Comparison of ENCODE assay signal across 14 cellular contexts in the genomic region with DNA sequence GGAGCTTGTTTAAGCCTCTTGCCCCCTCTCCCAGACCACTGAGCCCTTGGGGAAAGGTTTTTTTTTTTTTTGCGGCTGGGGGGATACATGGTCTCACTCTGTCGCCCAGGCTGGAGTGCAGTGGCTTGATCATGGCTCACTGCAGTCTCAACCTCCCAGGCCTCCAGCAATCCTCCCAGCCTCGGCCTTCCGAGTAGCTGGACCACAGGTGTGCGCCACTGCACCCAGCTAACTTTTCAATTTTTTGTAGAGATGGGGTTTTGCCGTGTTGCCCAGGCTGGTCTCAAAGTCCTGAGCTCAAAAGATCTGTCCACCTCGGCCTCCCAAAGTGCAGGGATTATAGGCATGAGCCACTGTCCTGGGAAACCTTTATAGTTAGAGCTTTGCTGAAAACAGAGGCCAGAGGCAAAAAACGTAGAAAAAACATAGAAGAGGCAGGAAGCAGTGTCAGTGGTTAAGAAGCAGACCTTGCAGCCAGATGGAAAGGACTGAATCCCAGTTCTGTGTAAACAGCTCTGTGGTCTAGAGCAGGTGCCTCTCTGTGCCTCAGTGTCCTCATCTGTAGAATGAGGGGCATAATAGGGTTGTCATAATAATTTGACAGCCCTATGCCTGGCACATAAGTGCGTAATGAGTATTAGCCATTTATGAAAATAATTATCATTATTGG. TPM values are rescaled to one million over a fixed set of nuclear protein-coding genes. Genes with fewer than 3 reads are reported as not detected.
DNase-seq lines count a peak whose midpoint lies in the region; ATAC-seq and TF ChIP-seq lines count a peak whose summit lies in the region.
"Had no signal": no experiment of that assay in that cellular context is flagged by ENCODE, and none has a peak within 500 bp of the region (broad histone marks: within the 10 kb centered on the region; RNA-seq: fewer than 3 reads in every experiment).

No MANE protein-coding gene starts in this region.

- H3K4me1 Mint-ChIP-seq in glutamatergic neuron (ENCODE audit: low read depth, unreplicated experiment) = peaks cover 51% of the 10 kb centered on the region

- H3K4me1 ChIP-seq in right atrium auricular region (peaks cover 0 to 38% of the 10 kb centered on the region in 2 donors), thyroid gland (peaks cover 66 to 81% of the 10 kb centered on the region in 2 donors)

- H3K9me3 ChIP-seq in right atrium auricular region (no peaks in the 10 kb centered on the region), thyroid gland (no peaks in the 10 kb centered on the region)

- no peaks in the 10 kb centered on the region for H3K27me3 ChIP-seq in right atrium auricular region
- H3K27me3 ChIP-seq in thyroid gland = no peaks in the 10 kb centered on the region

- H3K27ac Mint-ChIP-seq in glutamatergic neuron (ENCODE audit: unreplicated experiment) = no peak overlapping the region

- ATAC-seq in Right ventricle myocardium superior (ENCODE audit: poor library complexity) (no peak), HG03520 (IDR thresholded peaks at IDR 0.05; ENCODE audit: unreplicated experiment) (no peak)
- ATAC-seq: K562 had no signal

- intact Hi-C loops in Right ventricle myocardium superior (cut with DNase I) (no loop called here), thyroid gland (cut with DNase I) (no loop called here)

- TF ChIP-seq POLR2A in thyroid gland (IDR thresholded peaks at IDR 0.05) = no peak

- DNase-seq in right atrium auricular region (ENCODE audit: low spot score) (peak; percentile 1), Right ventricle myocardium superior (no peak), glutamatergic neuron (no peak), thyroid gland (no peak), NCI-H1694 (lab: John Stamatoyannopoulos, UW) (no peak), NCI-H2227 (lab: John Stamatoyannopoulos, UW; ENCODE audit: unreplicated experiment) (no peak)
- DNase-seq: endodermal cell, kidney, NCI-H1694 treated with DMSO at 0.1 percent for 48 hours, NCI-H69 had no signal

- H3K36me3 Mint-ChIP-seq in glutamatergic neuron (ENCODE audit: unreplicated experiment) = no peaks in the 10 kb centered on the region
- H3K36me3 Mint-ChIP-seq: brain had no signal

- TF ChIP-seq CTCF in right atrium auricular region (IDR thresholded peaks at IDR 0.05) (no peak), VCaP (conservative IDR thresholded peaks at IDR 0.05) (no peak), glutamatergic neuron (IDR thresholded peaks at IDR 0.05; ENCODE audit: partially characterized antibody, unreplicated experiment) (no peak), thyroid gland (IDR thresholded peaks at IDR 0.05) (no peak)

- H3K27ac ChIP-seq in right atrium auricular region = no peak overlapping the region
- H3K27ac ChIP-seq in VCaP = peak overlapping the region; percentile 80; the same call in 1 of the 2 replicates
- H3K27ac ChIP-seq in thyroid gland = peak overlapping the region in 2 of 3 donors; percentile 21 to 98

- no peak overlapping the region for H3K4me3 ChIP-seq in right atrium auricular region
- H3K4me3 ChIP-seq in thyroid gland (replicated peaks in 1 of 3) = no peak overlapping the region
- H3K4me3 ChIP-seq: K562 had no signal

- no peaks in the 10 kb centered on the region for H3K36me3 ChIP-seq in right atrium auricular region
- H3K36me3 ChIP-seq in thyroid gland = no peaks in the 10 kb centered on the region

- H3K4me3 Mint-ChIP-seq in glutamatergic neuron (ENCODE audit: unreplicated experiment) = peak overlapping the region; percentile 30
- H3K4me3 Mint-ChIP-seq: brain, endodermal cell had no signal

- H3K27me3 Mint-ChIP-seq in glutamatergic neuron (ENCODE audit: unreplicated experiment) = peaks cover 5% of the 10 kb centered on the region

- WGBS in thyroid gland, 2 donors = 84 to 89% methylated on average over 9 of the region's 9 CpGs

- peaks cover 8% of the 10 kb centered on the region for H3K9me3 Mint-ChIP-seq in glutamatergic neuron (ENCODE audit: unreplicated experiment)
- H3K9me3 Mint-ChIP-seq: endodermal cell had no signal

RNA-seq across cellular contexts. Expression of a gene that starts 33.1 kb away (rescaled TPM):
- 10 to 100 TPM in 1 of 2 donors, 1 to 10 TPM in 1; 8.2 to 10.5 TPM for total RNA-seq in right atrium auricular region
- 2.7 TPM for total RNA-seq in Right ventricle myocardium superior
- 95.5 TPM for total RNA-seq in glutamatergic neuron (ENCODE audit: unreplicated experiment)
- 10 to 100 TPM; 14.8 to 24.7 (median 22.0) TPM for total RNA-seq in thyroid gland

Comparison
In these comparisons a context has a peak if more than half of its experiments do, and no peak if none do; other contexts are left out.
1. H3K27ac ChIP-seq: peak in VCaP (single experiment) and thyroid gland (2 of 3); none in right atrium auricular region (0 of 2).